1 cellular context compared by ENCODE assay signal in the genomic region with DNA sequence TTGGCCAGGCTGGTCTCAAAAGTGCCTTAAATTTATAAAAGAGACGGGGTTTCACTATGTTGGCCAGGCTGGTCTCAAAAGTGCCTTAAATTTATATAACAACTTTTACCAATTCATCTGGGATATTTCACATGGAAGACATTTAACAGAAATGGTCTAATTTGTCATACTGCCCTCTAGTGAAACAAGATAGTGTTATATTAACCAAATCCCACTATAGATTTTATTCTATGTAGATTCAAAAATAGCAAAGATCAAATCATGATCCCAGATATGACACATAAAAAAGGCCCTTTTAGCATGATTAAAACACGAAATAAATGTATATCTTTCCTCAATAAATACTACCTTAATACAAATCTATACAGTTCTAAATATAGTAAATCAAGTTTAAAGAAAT.
TF ChIP-seq lines count a peak whose summit lies in the region.

No MANE protein-coding gene starts in this region.

TF ChIP-seq in GM23338, 12 proteins besides CTCF, POLR2A, EP300 and RAD21 (continued from another document):
- TF ChIP-seq, protein P1, sequence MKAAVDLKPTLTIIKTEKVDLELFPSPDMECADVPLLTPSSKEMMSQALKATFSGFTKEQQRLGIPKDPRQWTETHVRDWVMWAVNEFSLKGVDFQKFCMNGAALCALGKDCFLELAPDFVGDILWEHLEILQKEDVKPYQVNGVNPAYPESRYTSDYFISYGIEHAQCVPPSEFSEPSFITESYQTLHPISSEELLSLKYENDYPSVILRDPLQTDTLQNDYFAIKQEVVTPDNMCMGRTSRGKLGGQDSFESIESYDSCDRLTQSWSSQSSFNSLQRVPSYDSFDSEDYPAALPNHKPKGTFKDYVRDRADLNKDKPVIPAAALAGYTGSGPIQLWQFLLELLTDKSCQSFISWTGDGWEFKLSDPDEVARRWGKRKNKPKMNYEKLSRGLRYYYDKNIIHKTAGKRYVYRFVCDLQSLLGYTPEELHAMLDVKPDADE (IDR thresholded peaks at IDR 0.05) = no peak
- TF ChIP-seq POLR2AphosphoS5 (IDR thresholded peaks at IDR 0.05; ENCODE audit: low read depth) (no peak), CREB1 (CRISPR knock-in tag; IDR thresholded peaks at IDR 0.05; ENCODE audit: low read depth) (no peak)
- TF ChIP-seq, protein P2, sequence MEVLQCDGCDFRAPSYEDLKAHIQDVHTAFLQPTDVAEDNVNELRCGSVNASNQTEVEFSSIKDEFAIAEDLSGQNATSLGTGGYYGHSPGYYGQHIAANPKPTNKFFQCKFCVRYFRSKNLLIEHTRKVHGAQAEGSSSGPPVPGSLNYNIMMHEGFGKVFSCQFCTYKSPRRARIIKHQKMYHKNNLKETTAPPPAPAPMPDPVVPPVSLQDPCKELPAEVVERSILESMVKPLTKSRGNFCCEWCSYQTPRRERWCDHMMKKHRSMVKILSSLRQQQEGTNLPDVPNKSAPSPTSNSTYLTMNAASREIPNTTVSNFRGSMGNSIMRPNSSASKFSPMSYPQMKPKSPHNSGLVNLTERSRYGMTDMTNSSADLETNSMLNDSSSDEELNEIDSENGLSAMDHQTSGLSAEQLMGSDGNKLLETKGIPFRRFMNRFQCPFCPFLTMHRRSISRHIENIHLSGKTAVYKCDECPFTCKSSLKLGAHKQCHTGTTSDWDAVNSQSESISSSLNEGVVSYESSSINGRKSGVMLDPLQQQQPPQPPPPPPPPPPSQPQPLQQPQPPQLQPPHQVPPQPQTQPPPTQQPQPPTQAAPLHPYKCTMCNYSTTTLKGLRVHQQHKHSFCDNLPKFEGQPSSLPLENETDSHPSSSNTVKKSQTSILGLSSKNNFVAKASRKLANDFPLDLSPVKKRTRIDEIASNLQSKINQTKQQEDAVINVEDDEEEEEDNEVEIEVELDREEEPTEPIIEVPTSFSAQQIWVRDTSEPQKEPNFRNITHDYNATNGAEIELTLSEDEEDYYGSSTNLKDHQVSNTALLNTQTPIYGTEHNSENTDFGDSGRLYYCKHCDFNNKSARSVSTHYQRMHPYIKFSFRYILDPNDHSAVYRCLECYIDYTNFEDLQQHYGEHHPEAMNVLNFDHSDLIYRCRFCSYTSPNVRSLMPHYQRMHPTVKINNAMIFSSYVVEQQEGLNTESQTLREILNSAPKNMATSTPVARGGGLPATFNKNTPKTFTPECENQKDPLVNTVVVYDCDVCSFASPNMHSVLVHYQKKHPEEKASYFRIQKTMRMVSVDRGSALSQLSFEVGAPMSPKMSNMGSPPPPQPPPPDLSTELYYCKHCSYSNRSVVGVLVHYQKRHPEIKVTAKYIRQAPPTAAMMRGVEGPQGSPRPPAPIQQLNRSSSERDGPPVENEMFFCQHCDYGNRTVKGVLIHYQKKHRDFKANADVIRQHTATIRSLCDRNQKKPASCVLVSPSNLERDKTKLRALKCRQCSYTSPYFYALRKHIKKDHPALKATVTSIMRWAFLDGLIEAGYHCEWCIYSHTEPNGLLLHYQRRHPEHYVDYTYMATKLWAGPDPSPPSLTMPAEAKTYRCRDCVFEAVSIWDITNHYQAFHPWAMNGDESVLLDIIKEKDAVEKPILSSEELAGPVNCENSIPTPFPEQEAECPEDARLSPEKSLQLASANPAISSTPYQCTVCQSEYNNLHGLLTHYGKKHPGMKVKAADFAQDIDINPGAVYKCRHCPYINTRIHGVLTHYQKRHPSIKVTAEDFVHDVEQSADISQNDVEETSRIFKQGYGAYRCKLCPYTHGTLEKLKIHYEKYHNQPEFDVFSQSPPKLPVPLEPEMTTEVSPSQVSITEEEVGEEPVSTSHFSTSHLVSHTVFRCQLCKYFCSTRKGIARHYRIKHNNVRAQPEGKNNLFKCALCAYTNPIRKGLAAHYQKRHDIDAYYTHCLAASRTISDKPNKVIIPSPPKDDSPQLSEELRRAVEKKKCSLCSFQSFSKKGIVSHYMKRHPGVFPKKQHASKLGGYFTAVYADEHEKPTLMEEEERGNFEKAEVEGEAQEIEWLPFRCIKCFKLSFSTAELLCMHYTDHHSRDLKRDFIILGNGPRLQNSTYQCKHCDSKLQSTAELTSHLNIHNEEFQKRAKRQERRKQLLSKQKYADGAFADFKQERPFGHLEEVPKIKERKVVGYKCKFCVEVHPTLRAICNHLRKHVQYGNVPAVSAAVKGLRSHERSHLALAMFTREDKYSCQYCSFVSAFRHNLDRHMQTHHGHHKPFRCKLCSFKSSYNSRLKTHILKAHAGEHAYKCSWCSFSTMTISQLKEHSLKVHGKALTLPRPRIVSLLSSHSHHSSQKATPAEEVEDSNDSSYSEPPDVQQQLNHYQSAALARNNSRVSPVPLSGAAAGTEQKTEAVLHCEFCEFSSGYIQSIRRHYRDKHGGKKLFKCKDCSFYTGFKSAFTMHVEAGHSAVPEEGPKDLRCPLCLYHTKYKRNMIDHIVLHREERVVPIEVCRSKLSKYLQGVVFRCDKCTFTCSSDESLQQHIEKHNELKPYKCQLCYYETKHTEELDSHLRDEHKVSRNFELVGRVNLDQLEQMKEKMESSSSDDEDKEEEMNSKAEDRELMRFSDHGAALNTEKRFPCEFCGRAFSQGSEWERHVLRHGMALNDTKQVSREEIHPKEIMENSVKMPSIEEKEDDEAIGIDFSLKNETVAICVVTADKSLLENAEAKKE (CRISPR knock-in tag; IDR thresholded peaks at IDR 0.05) = no peak
- TF ChIP-seq, protein P3, sequence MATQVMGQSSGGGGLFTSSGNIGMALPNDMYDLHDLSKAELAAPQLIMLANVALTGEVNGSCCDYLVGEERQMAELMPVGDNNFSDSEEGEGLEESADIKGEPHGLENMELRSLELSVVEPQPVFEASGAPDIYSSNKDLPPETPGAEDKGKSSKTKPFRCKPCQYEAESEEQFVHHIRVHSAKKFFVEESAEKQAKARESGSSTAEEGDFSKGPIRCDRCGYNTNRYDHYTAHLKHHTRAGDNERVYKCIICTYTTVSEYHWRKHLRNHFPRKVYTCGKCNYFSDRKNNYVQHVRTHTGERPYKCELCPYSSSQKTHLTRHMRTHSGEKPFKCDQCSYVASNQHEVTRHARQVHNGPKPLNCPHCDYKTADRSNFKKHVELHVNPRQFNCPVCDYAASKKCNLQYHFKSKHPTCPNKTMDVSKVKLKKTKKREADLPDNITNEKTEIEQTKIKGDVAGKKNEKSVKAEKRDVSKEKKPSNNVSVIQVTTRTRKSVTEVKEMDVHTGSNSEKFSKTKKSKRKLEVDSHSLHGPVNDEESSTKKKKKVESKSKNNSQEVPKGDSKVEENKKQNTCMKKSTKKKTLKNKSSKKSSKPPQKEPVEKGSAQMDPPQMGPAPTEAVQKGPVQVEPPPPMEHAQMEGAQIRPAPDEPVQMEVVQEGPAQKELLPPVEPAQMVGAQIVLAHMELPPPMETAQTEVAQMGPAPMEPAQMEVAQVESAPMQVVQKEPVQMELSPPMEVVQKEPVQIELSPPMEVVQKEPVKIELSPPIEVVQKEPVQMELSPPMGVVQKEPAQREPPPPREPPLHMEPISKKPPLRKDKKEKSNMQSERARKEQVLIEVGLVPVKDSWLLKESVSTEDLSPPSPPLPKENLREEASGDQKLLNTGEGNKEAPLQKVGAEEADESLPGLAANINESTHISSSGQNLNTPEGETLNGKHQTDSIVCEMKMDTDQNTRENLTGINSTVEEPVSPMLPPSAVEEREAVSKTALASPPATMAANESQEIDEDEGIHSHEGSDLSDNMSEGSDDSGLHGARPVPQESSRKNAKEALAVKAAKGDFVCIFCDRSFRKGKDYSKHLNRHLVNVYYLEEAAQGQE (IDR thresholded peaks at IDR 0.05; ENCODE audit: unreplicated experiment) = no peak
